In the genomic region with DNA sequence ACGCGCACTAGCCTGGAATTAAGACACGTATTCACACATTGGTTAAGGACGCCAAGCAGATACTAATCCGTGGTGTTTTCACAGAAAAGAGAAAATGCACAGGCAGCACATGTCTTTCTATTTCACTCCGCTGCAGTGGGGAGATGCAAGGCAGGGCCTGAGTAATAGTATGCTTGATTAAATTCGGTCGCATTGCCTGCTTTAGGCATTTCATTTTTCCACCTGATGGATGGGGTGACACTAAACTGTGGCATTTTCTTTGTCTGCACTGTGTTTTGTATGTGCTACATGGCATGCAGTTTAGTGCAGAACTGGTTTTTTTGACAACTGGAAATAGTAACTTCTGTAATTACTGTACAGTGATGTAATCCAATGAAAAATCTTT, we compare ENCODE assay signal across 11 cellular contexts.
DNase-seq lines count a peak whose midpoint lies in the region; ATAC-seq, FAIRE-seq and TF ChIP-seq lines count a peak whose summit lies in the region.
"Had no signal": no experiment of that assay in that cellular context is flagged by ENCODE, and none has a peak within 500 bp of the region (broad histone marks: within the 10 kb centered on the region; RNA-seq: fewer than 3 reads in every experiment).

No MANE protein-coding gene starts in this region.

- H3K27me3 ChIP-seq in neural cell (ENCODE audit: insufficient read depth, low read depth, low read length): no peaks in the 10 kb centered on the region

- no peak for ATAC-seq in stimulated activated naive CD8-positive, alpha-beta T cell treated with anti-CD3 and anti-CD28 coated beads, Interleukin-15, Interleukin-2, amounts not matched to agents 100 U/mL and 50 U/mL, for 24 hours

- no peak for TF ChIP-seq CTCF in neural cell (IDR thresholded peaks at IDR 0.05; ENCODE audit: poor library complexity, severe bottlenecking)
- TF ChIP-seq CTCF in GM13976 (IDR thresholded peaks at IDR 0.05; ENCODE audit: borderline replicate concordance, control extremely low read depth, extremely low read depth, insufficient read depth, missing control alignments): no peak

- peak overlapping the region; percentile 51 for H3K4me3 Mint-ChIP-seq in stimulated activated naive CD8-positive, alpha-beta T cell treated with anti-CD3 and anti-CD28 coated beads, Interleukin-15, Interleukin-2, amounts not matched to agents 100 ng/mL and 50 ng/mL, for 24 hours

- peak overlapping the region; percentile 59 for H3K27ac ChIP-seq in neural cell (ENCODE audit: low read length)

- no peaks in the 10 kb centered on the region for H3K36me3 Mint-ChIP-seq in stimulated activated naive CD8-positive, alpha-beta T cell treated with anti-CD3 and anti-CD28 coated beads, Interleukin-15, Interleukin-2, amounts not matched to agents 100 ng/mL and 50 ng/mL, for 24 hours (ENCODE audit: low read depth)

- H3K9me3 Mint-ChIP-seq in stimulated activated naive CD8-positive, alpha-beta T cell treated with anti-CD3 and anti-CD28 coated beads, Interleukin-15, Interleukin-2, amounts not matched to agents 100 ng/mL and 50 ng/mL, for 24 hours: peaks cover 3% of the 10 kb centered on the region

- H3K79me2 ChIP-seq in neural cell (replicated peaks; ENCODE audit: insufficient read depth, low read length): no peaks in the 10 kb centered on the region

- no peak overlapping the region for H3K4me2 ChIP-seq in neural cell (ENCODE audit: low read length)

- peaks cover 36% of the 10 kb centered on the region for H3K27me3 Mint-ChIP-seq in stimulated activated naive CD8-positive, alpha-beta T cell treated with anti-CD3 and anti-CD28 coated beads, Interleukin-15, Interleukin-2, amounts not matched to agents 100 ng/mL and 50 ng/mL, for 24 hours

- no peak for TF ChIP-seq RAD21 in neural cell (conservative IDR thresholded peaks at IDR 0.05)

- no peaks in the 10 kb centered on the region for H3F3A ChIP-seq in neural cell (ENCODE audit: insufficient read depth, low read length, poor library complexity, severe bottlenecking)

- H3K27ac Mint-ChIP-seq in stimulated activated naive CD8-positive, alpha-beta T cell treated with anti-CD3 and anti-CD28 coated beads, Interleukin-15, Interleukin-2, amounts not matched to agents 100 ng/mL and 50 ng/mL, for 24 hours: no peak overlapping the region

- H3K9me2 ChIP-seq in neural cell (ENCODE audit: insufficient read depth, low read length): no peaks in the 10 kb centered on the region

- TF ChIP-seq EP300 in neural cell (conservative IDR thresholded peaks at IDR 0.05; ENCODE audit: poor library complexity, severe bottlenecking): no peak

- peak overlapping the region; percentile 43 for H3K9ac ChIP-seq in neural cell (ENCODE audit: low read length)

- no peaks in the 10 kb centered on the region for H4K20me1 ChIP-seq in neural cell (ENCODE audit: insufficient read depth)

- H3K4me1 Mint-ChIP-seq in stimulated activated naive CD8-positive, alpha-beta T cell treated with anti-CD3 and anti-CD28 coated beads, Interleukin-15, Interleukin-2, amounts not matched to agents 100 ng/mL and 50 ng/mL, for 24 hours (ENCODE audit: low read depth): peaks cover 14% of the 10 kb centered on the region

- H3K4me3 ChIP-seq in neural cell (ENCODE audit: low read length): peak overlapping the region; percentile 57

- FAIRE-seq in RCC 7860 (lab: Jason Lieb, UNC): no peak
- FAIRE-seq: GM12892 had no signal

- H3K36me3 ChIP-seq in neural cell (ENCODE audit: insufficient read depth, low read length): no peaks in the 10 kb centered on the region

- in situ Hi-C loops in GM13976 (cut with MboI; ENCODE audit: low sequenced_read_pairs, unreplicated experiment): no loop called here

- no peaks in the 10 kb centered on the region for H3K9me3 ChIP-seq in neural cell (ENCODE audit: low read length)

- DNase-seq in stimulated activated naive CD8-positive, alpha-beta T cell treated with anti-CD3 and anti-CD28 coated beads, Interleukin-15, Interleukin-2, amounts not matched to agents 100 U/mL and 50 U/mL, for 24 hours: no peak
- peak; percentile 27 for DNase-seq in dedifferentiated amniotic fluid mesenchymal stem cell (ENCODE audit: extremely low spot score)
- DNase-seq in GM13976 (ENCODE audit: low spot score): no peak
- DNase-seq in NCI-H2196 (lab: John Stamatoyannopoulos, UW; ENCODE audit: unreplicated experiment): no peak
- DNase-seq in NCI-H2081 treated with DMSO at 0.1 percent for 48 hours (lab: John Stamatoyannopoulos, UW): no peak
- DNase-seq in RCC 7860 (ENCODE audit: low spot score): no peak
- DNase-seq: activated T-cell treated with anti-CD3 and anti-CD28 coated beads, Interleukin-2, amount 50 U/mL, for 1 hour; effector CD4-positive, alpha-beta T cell had no signal

- H2AFZ ChIP-seq in neural cell (ENCODE audit: low read depth, low read length): no peak overlapping the region

TF ChIP-seq in neural cell, 6 proteins besides CTCF, POLR2A, EP300 and RAD21:
- TF ChIP-seq MXI1 (conservative IDR thresholded peaks at IDR 0.05; ENCODE audit: poor library complexity, severe bottlenecking) (no peak), EZH2 (IDR thresholded peaks at IDR 0.05; ENCODE audit: borderline replicate concordance, insufficient read depth, low read length, poor library complexity, severe bottlenecking) (no peak), SMC3 (conservative IDR thresholded peaks at IDR 0.05; ENCODE audit: poor library complexity) (no peak), TAF1 (IDR thresholded peaks at IDR 0.05; ENCODE audit: low read depth) (no peak), POLR2AphosphoS5 (IDR thresholded peaks at IDR 0.05) (no peak)
- TF ChIP-seq, protein P1, sequence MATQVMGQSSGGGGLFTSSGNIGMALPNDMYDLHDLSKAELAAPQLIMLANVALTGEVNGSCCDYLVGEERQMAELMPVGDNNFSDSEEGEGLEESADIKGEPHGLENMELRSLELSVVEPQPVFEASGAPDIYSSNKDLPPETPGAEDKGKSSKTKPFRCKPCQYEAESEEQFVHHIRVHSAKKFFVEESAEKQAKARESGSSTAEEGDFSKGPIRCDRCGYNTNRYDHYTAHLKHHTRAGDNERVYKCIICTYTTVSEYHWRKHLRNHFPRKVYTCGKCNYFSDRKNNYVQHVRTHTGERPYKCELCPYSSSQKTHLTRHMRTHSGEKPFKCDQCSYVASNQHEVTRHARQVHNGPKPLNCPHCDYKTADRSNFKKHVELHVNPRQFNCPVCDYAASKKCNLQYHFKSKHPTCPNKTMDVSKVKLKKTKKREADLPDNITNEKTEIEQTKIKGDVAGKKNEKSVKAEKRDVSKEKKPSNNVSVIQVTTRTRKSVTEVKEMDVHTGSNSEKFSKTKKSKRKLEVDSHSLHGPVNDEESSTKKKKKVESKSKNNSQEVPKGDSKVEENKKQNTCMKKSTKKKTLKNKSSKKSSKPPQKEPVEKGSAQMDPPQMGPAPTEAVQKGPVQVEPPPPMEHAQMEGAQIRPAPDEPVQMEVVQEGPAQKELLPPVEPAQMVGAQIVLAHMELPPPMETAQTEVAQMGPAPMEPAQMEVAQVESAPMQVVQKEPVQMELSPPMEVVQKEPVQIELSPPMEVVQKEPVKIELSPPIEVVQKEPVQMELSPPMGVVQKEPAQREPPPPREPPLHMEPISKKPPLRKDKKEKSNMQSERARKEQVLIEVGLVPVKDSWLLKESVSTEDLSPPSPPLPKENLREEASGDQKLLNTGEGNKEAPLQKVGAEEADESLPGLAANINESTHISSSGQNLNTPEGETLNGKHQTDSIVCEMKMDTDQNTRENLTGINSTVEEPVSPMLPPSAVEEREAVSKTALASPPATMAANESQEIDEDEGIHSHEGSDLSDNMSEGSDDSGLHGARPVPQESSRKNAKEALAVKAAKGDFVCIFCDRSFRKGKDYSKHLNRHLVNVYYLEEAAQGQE (IDR thresholded peaks at IDR 0.05; ENCODE audit: borderline replicate concordance): no peak
TF ChIP-seq in neural cell: peak in this region for 0.
